In genomic region chr19:18420931-18421330, GRCh38 we compare ENCODE assay signal across 8 cellular contexts. TPM values are rescaled to one million over a fixed set of nuclear protein-coding genes. Genes with fewer than 3 reads are reported as not detected.
DNase-seq lines count a peak whose midpoint lies in the region; ATAC-seq and TF ChIP-seq lines count a peak whose summit lies in the region.
"Had no signal": no experiment of that assay in that cellular context is flagged by ENCODE, and none has a peak within 500 bp of the region (broad histone marks: within the 10 kb centered on the region; RNA-seq: fewer than 3 reads in every experiment).

No MANE protein-coding gene starts in this region.

- peaks cover 8% of the 10 kb centered on the region; the same call in 1 of the 2 replicates for H3K4me1 ChIP-seq in H9 (ENCODE audit: insufficient read depth, low read length)

- H2BK120ac ChIP-seq in H9 (ENCODE audit: low read depth, low read length, poor library complexity, severe bottlenecking), result no peak overlapping the region

- H4K8ac ChIP-seq in H9 (replicated peaks; ENCODE audit: insufficient read length, low read depth, low read length), result no peak overlapping the region

- no peak for TF ChIP-seq CTCF in H9 (conservative IDR thresholded peaks at IDR 0.05)
- no peak for TF ChIP-seq CTCF in WTC11 (IDR thresholded peaks at IDR 0.05)
- TF ChIP-seq CTCF in fibroblast of the aortic adventitia (IDR thresholded peaks at IDR 0.05; ENCODE audit: insufficient read depth, low read length), result no peak

- H3K27me3 ChIP-seq in H9 (ENCODE audit: insufficient read depth, low read length), result no peaks in the 10 kb centered on the region; the same call in 1 of the 2 replicates

- no peak overlapping the region for H2BK12ac ChIP-seq in H9 (ENCODE audit: insufficient read length, low read depth, low read length)

- H3K56ac ChIP-seq in H9 (ENCODE audit: insufficient read length, low read depth, low read length), result no peak overlapping the region

- H4K5ac ChIP-seq in H9 (ENCODE audit: insufficient read length, low read depth, low read length), result no peak overlapping the region

- H2BK15ac ChIP-seq in H9 (ENCODE audit: low read depth, low read length), result no peak overlapping the region

- peaks cover 0 to 5% (median 0%) of the 10 kb centered on the region in 3 experiments; a peak in 1 of 7 replicates for H3K36me3 Mint-ChIP-seq in H9 (ENCODE audit: insufficient read depth in 1 of 3, low read depth in 3 of 3)
- no peaks in the 10 kb centered on the region for H3K36me3 Mint-ChIP-seq in WTC11
- no peaks in the 10 kb centered on the region for H3K36me3 Mint-ChIP-seq in stimulated activated memory B cell treated with anti-CD40 and anti-IgM and Interleukin-4, amounts not matched to agents 10 μg/mL and 1 μg/mL and 100 μg/mL, for 72 hours

- no peak overlapping the region for H2BK5ac ChIP-seq in H9 (ENCODE audit: insufficient read length, low read length)

- CTCF ChIA-PET in WTC11 (lab: Charles Lee), result interaction anchor here (0.6 to 3.0 kb wide), 5 partner anchors 8 to 142 kb away, joined by 3 to 31 read pairs (median 4); no protein-coding TSS in a partner anchor

- DNase-seq in H9, result no peak
- DNase-seq in WTC11 (ENCODE audit: low spot score), result no peak
- no peak for DNase-seq in fibroblast of the aortic adventitia (ENCODE audit: low read depth)
- DNase-seq in inferior parietal cortex (ENCODE audit: extremely low spot score), result no peak
- DNase-seq in D341Med (ENCODE audit: low spot score), result no peak
- no peak for DNase-seq in NCI-H345 (lab: John Stamatoyannopoulos, UW)
- DNase-seq: activated effector memory CD4-positive, alpha-beta T cell treated with Interleukin-2 at 50 U/mL for 16 hours had no signal

- H3K9me3 Mint-ChIP-seq in H9 (no peaks in the 10 kb centered on the region; a peak in 2 of 5 replicates), WTC11 (no peaks in the 10 kb centered on the region)
- no peaks in the 10 kb centered on the region for H3K9me3 Mint-ChIP-seq in stimulated activated memory B cell treated with anti-CD40 and anti-IgM and Interleukin-4, amounts not matched to agents 10 μg/mL and 1 μg/mL and 100 μg/mL, for 72 hours

- POLR2A ChIA-PET in WTC11 (lab: Charles Lee), result interaction anchor here (0.7 kb wide), 1 partner anchor 104 kb away, joined by 3 read pairs; no protein-coding TSS in a partner anchor

- peaks cover 14% of the 10 kb centered on the region for H3K23me2 ChIP-seq in H9 (ENCODE audit: insufficient read length, low read depth, low read length, poor library complexity, severe bottlenecking)

- H3K27me3 Mint-ChIP-seq in H9 (ENCODE audit: low read depth), result peaks cover 53% of the 10 kb centered on the region
- peaks cover 32% of the 10 kb centered on the region for H3K27me3 Mint-ChIP-seq in WTC11 (ENCODE audit: low read depth)
- H3K27me3 Mint-ChIP-seq in stimulated activated memory B cell treated with anti-CD40 and anti-IgM and Interleukin-4, amounts not matched to agents 10 μg/mL and 1 μg/mL and 100 μg/mL, for 72 hours, result peaks cover 30% of the 10 kb centered on the region

- no peaks in the 10 kb centered on the region for H3K79me2 ChIP-seq in H9 (ENCODE audit: insufficient read depth, low read length)

- no peak overlapping the region for H3T11ph ChIP-seq in H9 (ENCODE audit: low read length)

- no peak overlapping the region for H3K9ac ChIP-seq in H9 (ENCODE audit: extremely low read depth, insufficient read length, low read length)

- H3K4ac ChIP-seq in H9 (ENCODE audit: low read depth, low read length), result no peak overlapping the region

- H3K23ac ChIP-seq in H9 (ENCODE audit: insufficient read length, low read depth, low read length), result no peak overlapping the region

- no peak overlapping the region; the same call in 1 of the 2 replicates for H3K14ac ChIP-seq in H9 (ENCODE audit: insufficient read depth, low read length)

- H3K4me3 Mint-ChIP-seq in H9 (peak overlapping the region; percentile 72 to 83; a peak in 4 of 5 replicates), WTC11 (peak overlapping the region; percentile 72)
- peak overlapping the region; percentile 15 for H3K4me3 Mint-ChIP-seq in stimulated activated memory B cell treated with anti-CD40 and anti-IgM and Interleukin-4, amounts not matched to agents 10 μg/mL and 1 μg/mL and 100 μg/mL, for 72 hours

- H3K79me1 ChIP-seq in H9 (ENCODE audit: insufficient read depth, low read depth, low read length, poor library complexity, severe bottlenecking), result no peaks in the 10 kb centered on the region

- H2BK20ac ChIP-seq in H9 (ENCODE audit: low read depth, low read length, poor library complexity, severe bottlenecking), result no peak overlapping the region

- no peak overlapping the region for H3K4me2 ChIP-seq in H9 (ENCODE audit: insufficient read depth, insufficient read length, low read length)

- H3K4me1 Mint-ChIP-seq in H9 (peaks cover 49 to 65% of the 10 kb centered on the region in 2 experiments), WTC11 (peaks cover 33% of the 10 kb centered on the region)
- peaks cover 77% of the 10 kb centered on the region for H3K4me1 Mint-ChIP-seq in stimulated activated memory B cell treated with anti-CD40 and anti-IgM and Interleukin-4, amounts not matched to agents 10 μg/mL and 1 μg/mL and 100 μg/mL, for 72 hours

- no peak overlapping the region for H2AK5ac ChIP-seq in H9 (ENCODE audit: insufficient read length, low read length)

- no peak overlapping the region for H3K27ac ChIP-seq in H9 (ENCODE audit: insufficient read length, low read depth, low read length)

- H4K91ac ChIP-seq in H9 (ENCODE audit: insufficient read length, low read depth, low read length), result no peak overlapping the region

- H4K20me1 ChIP-seq in H9 (ENCODE audit: control insufficient read depth, insufficient read depth, insufficient read length), result no peaks in the 10 kb centered on the region

- no peak overlapping the region for H2AFZ ChIP-seq in H9 (ENCODE audit: low read length)

- no peaks in the 10 kb centered on the region for H3K9me3 ChIP-seq in H9 (ENCODE audit: control insufficient read depth, low read depth, low read length)

- H3K18ac ChIP-seq in H9 (ENCODE audit: insufficient read length, low read depth, low read length), result no peak overlapping the region

- WGBS in H9 (ENCODE audit: extremely low coverage, insufficient read length, low lambda C conversion rate), result no CpG with 5 or more reads among the region's 2 CpGs

- no peak for ATAC-seq in WTC11
- no peak for ATAC-seq in stimulated activated memory B cell treated with anti-CD40 and anti-IgM and Interleukin-4, amounts not matched to agents 10 μg/mL and 1 μg/mL and 100 μg/mL, for 72 hours

- H3K4me3 ChIP-seq in fibroblast of the aortic adventitia (ENCODE audit: low read depth, low read length), result peak overlapping the region; percentile 80

- H3K27ac Mint-ChIP-seq in H9, result no peak overlapping the region
- no peak overlapping the region for H3K27ac Mint-ChIP-seq in WTC11
- H3K27ac Mint-ChIP-seq in stimulated activated memory B cell treated with anti-CD40 and anti-IgM and Interleukin-4, amounts not matched to agents 10 μg/mL and 1 μg/mL and 100 μg/mL, for 72 hours, result no peak overlapping the region

TF ChIP-seq in WTC11, 78 proteins besides CTCF, POLR2A, EP300 and RAD21:
- no peak for TF ChIP-seq JUN (CRISPR knock-in tag; IDR thresholded peaks at IDR 0.05)
- TF ChIP-seq TCF7 (CRISPR knock-in tag; IDR thresholded peaks at IDR 0.05; ENCODE audit: low read depth), result no peak

RNA-seq across cellular contexts. Expression of gene SSBP4, which starts 1.7 kb away (rescaled TPM):
- total RNA-seq in H9 (2021) (46.1 and 50.0 TPM in 2 replicates), WTC11 (2021) (44.5 to 51.2 TPM (median 47.4 TPM) in 3 replicates), fibroblast of the aortic adventitia (ENCODE audit: low replicate concordance) (66.7 and 76.4 TPM in 2 replicates)

RNA-seq across cellular contexts. Expression of gene ISYNA1, which starts 17.0 kb away (rescaled TPM):
- total RNA-seq in H9 (2021) (241 and 255 TPM in 2 replicates), WTC11 (2021) (236 to 310 TPM (median 307 TPM) in 3 replicates), fibroblast of the aortic adventitia (ENCODE audit: low replicate concordance) (6.3 and 42.1 TPM in 2 replicates)

RNA-seq across cellular contexts. Expression of gene LRRC25, which starts 23.5 kb away (rescaled TPM):
- total RNA-seq in H9 (2021) (0.18 TPM in 1 of 2 replicates, not detected in the other), WTC11 (2021) (0.07 to 0.31 TPM (median 0.18 TPM) in 3 replicates), fibroblast of the aortic adventitia (ENCODE audit: low replicate concordance) (0.09 TPM in 1 of 2 replicates, not detected in the other)

RNA-seq across cellular contexts. Expression of gene GDF15, which starts 35.0 kb away (rescaled TPM):
- total RNA-seq in H9 (2021), result 5.7 and 7.0 TPM in 2 replicates
- 18.3 to 27.3 TPM (median 19.1 TPM) in 3 replicates for total RNA-seq in WTC11 (2021)
- 23.8 and 27.6 TPM in 2 replicates for total RNA-seq in fibroblast of the aortic adventitia (ENCODE audit: low replicate concordance)

Comparison
In these comparisons a context has a peak if more than half of its experiments do, and no peak if none do; other contexts are left out.
1. H3K4me3 Mint-ChIP-seq: peak in every context shown above with its lines; median percentile 78 in H9; 72 in WTC11; 15 in stimulated activated memory B cell treated with anti-CD40 and anti-IgM and Interleukin-4, amounts not matched to agents 10 μg/mL and 1 μg/mL and 100 μg/mL, for 72 hours.